Comparison of ENCODE assay signal across 8 cellular contexts in the genomic region with DNA sequence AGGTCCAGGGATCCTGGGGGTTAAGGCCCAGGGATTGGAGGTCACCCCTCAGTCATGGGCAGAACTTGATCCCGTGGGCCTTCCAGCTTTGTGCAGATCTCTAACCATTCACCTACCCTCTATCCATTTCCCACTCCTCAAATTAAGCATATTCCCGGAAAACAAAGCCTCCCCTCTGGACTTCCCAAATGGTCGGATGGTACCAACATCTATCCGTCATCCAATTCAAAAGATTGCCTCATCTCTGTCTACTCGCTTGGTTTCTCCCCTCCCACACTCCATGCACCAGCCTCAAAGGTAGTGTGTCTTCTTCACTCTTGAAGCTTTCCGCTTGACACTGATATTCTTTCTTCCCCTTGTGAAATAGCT. TPM values are rescaled to one million over a fixed set of nuclear protein-coding genes. Genes with fewer than 3 reads are reported as not detected.
DNase-seq lines count a peak whose midpoint lies in the region; ATAC-seq lines count a peak whose summit lies in the region.

No MANE protein-coding gene starts in this region.

- H3K4me3 ChIP-seq in SK-N-MC, result peak overlapping the region; percentile 61
- H3K4me3 ChIP-seq in esophagus (ENCODE audit: low read depth in 1 of 2, low read length in 2 of 2), result peak overlapping the region; percentile 51 to 85

- no peaks in the 10 kb centered on the region for H3K9me3 Mint-ChIP-seq in stimulated activated effector memory CD8-positive, alpha-beta T cell treated with anti-CD3 and anti-CD28 coated beads, Interleukin-12 subunit alpha, Interleukin-12 subunit beta, amount 100 ng/mL, for 72 hours

- H3K27me3 ChIP-seq in esophagus (ENCODE audit: control insufficient read depth in 1 of 2, insufficient read depth in 2 of 2, low read length in 2 of 2), result no peaks in the 10 kb centered on the region

- ATAC-seq in stimulated activated effector memory CD8-positive, alpha-beta T cell treated with anti-CD3 and anti-CD28 coated beads, Interleukin-12 subunit alpha, Interleukin-12 subunit beta, amount 100 ng/mL, for 72 hours, result no peak

- no peaks in the 10 kb centered on the region for H3K36me3 ChIP-seq in SK-N-MC (ENCODE audit: insufficient read depth, low read length)
- no peaks in the 10 kb centered on the region for H3K36me3 ChIP-seq in esophagus (ENCODE audit: control insufficient read depth in 2 of 2, insufficient read depth in 2 of 2, low read length in 1 of 2)

- H3K9me3 ChIP-seq in SK-N-MC (ENCODE audit: low read depth, low read length) (no peaks in the 10 kb centered on the region), esophagus (ENCODE audit: control insufficient read depth in 2 of 2, insufficient read depth in 1 of 2, low read depth in 1 of 2, low read length in 1 of 2) (no peaks in the 10 kb centered on the region)

- peak overlapping the region; percentile 21 for H3K9ac ChIP-seq in SK-N-MC (ENCODE audit: insufficient read length)

- no peak overlapping the region for H3K27ac ChIP-seq in SK-N-MC
- H3K27ac ChIP-seq in esophagus (ENCODE audit: low read depth in 2 of 2, low read length in 1 of 2), result peak overlapping the region; percentile 24 to 73

- no peaks in the 10 kb centered on the region for H3K4me1 ChIP-seq in esophagus (ENCODE audit: control insufficient read depth in 2 of 2, insufficient read depth in 2 of 2, low read length in 1 of 2)

- DNase-seq in DMS53 (lab: John Stamatoyannopoulos, UW) (peak; percentile 60), DMS53 treated with DMSO at 0.1 percent for 48 hours (lab: John Stamatoyannopoulos, UW; ENCODE audit: unreplicated experiment) (no peak), SK-N-MC (ENCODE audit: low read depth, low spot score) (no peak), cerebellum (ENCODE audit: low spot score) (no peak), dermis blood vessel endothelial cell (no peak), SKM-1 treated with dmso at 0.1 percent for 144 hours (lab: John Stamatoyannopoulos, UW; ENCODE audit: unreplicated experiment) (no peak)
- no peak for DNase-seq in stimulated activated effector memory CD8-positive, alpha-beta T cell treated with anti-CD3 and anti-CD28 coated beads, Interleukin-12 subunit alpha, Interleukin-12 subunit beta, amount 100 ng/mL, for 72 hours (ENCODE audit: low spot score in 2 of 2)

- 38 to 56% methylated on average over 6 of the region's 6 CpGs for WGBS in esophagus, 2 donors

- H3K36me3 Mint-ChIP-seq in stimulated activated effector memory CD8-positive, alpha-beta T cell treated with anti-CD3 and anti-CD28 coated beads, Interleukin-12 subunit alpha, Interleukin-12 subunit beta, amount 100 ng/mL, for 72 hours, result no peaks in the 10 kb centered on the region

- peak overlapping the region; percentile 77 for H3K27ac Mint-ChIP-seq in stimulated activated effector memory CD8-positive, alpha-beta T cell treated with anti-CD3 and anti-CD28 coated beads, Interleukin-12 subunit alpha, Interleukin-12 subunit beta, amount 100 ng/mL, for 72 hours

- H3K4me1 Mint-ChIP-seq in stimulated activated effector memory CD8-positive, alpha-beta T cell treated with anti-CD3 and anti-CD28 coated beads, Interleukin-12 subunit alpha, Interleukin-12 subunit beta, amount 100 ng/mL, for 72 hours, result peaks cover 18% of the 10 kb centered on the region

- H3K4me3 Mint-ChIP-seq in stimulated activated effector memory CD8-positive, alpha-beta T cell treated with anti-CD3 and anti-CD28 coated beads, Interleukin-12 subunit alpha, Interleukin-12 subunit beta, amount 100 ng/mL, for 72 hours, result peak overlapping the region; percentile 77

RNA-seq across cellular contexts. Expression of a gene that starts 0.5 kb away (rescaled TPM):
- 1 to 10 TPM; 1.7 to 3.0 TPM for polyA plus RNA-seq in esophagus
- 34.5 TPM for total RNA-seq in cerebellum
- 5.4 TPM in 2 replicates for total RNA-seq in dermis blood vessel endothelial cell
